In genomic region chr3:59247402-59247841, GRCh38 we compare ENCODE assay signal across 13 cellular contexts.
DNase-seq lines count a peak whose midpoint lies in the region; ATAC-seq and TF ChIP-seq lines count a peak whose summit lies in the region.
"Had no signal": no experiment of that assay in that cellular context is flagged by ENCODE, and none has a peak within 500 bp of the region (broad histone marks: within the 10 kb centered on the region; RNA-seq: fewer than 3 reads in every experiment).

No MANE protein-coding gene starts in this region.

- POLR2A ChIA-PET in activated B cell treated with CpG ODN at 0.5 μM for 24 hours (lab: Charles Lee), result no interaction called here

- peaks cover 3% of the 10 kb centered on the region for H3K4me1 Mint-ChIP-seq in activated CD8-positive, alpha-beta memory T cell treated with anti-CD3 and anti-CD28 coated beads, Interleukin-2, amount 10 ng/mL, durations not matched to agents 7 days and 5 days
- H3K4me1 Mint-ChIP-seq in activated B cell treated with CpG ODN at 0.5 μM for 24 hours, result peaks cover 22% of the 10 kb centered on the region

- TF ChIP-seq POLR2A in gastrocnemius medialis (IDR thresholded peaks at IDR 0.05), result no peak

- H3K4me3 Mint-ChIP-seq in activated CD8-positive, alpha-beta memory T cell treated with anti-CD3 and anti-CD28 coated beads, Interleukin-2, amount 10 ng/mL, durations not matched to agents 7 days and 5 days, result no peak overlapping the region
- H3K4me3 Mint-ChIP-seq in activated B cell treated with CpG ODN at 0.5 μM for 24 hours, result no peak overlapping the region
- H3K4me3 Mint-ChIP-seq: HFFc6 had no signal

- intact Hi-C loops in activated B cell treated with CpG ODN at 0.5 μM for 24 hours (cut with micrococcal nuclease), result loop anchor here (2.0 kb wide), 1 partner anchor 139 kb away; no protein-coding TSS in a partner anchor
- intact Hi-C loops in aorta (cut with DNase I), result no loop called here
- intact Hi-C loops in gastrocnemius medialis (cut with DNase I; ENCODE audit: low total_unique reads), result no loop called here

- H3K4me1 ChIP-seq in aorta (ENCODE audit: control insufficient read depth in 1 of 2, insufficient read depth in 2 of 2, low read length in 2 of 2) (no peaks in the 10 kb centered on the region), gastrocnemius medialis (no peaks in the 10 kb centered on the region)
- H3K4me1 ChIP-seq: A549 had no signal

- H3K27me3 Mint-ChIP-seq in activated CD8-positive, alpha-beta memory T cell treated with anti-CD3 and anti-CD28 coated beads, Interleukin-2, amount 10 ng/mL, durations not matched to agents 7 days and 5 days, result no peaks in the 10 kb centered on the region
- H3K27me3 Mint-ChIP-seq in activated B cell treated with CpG ODN at 0.5 μM for 24 hours, result no peaks in the 10 kb centered on the region

- peak; percentile 27 for ATAC-seq in activated CD8-positive, alpha-beta memory T cell treated with anti-CD3 and anti-CD28 coated beads, Interleukin-2, amount 10 ng/mL, durations not matched to agents 7 days and 5 days
- ATAC-seq in HG02981 (IDR thresholded peaks at IDR 0.05; ENCODE audit: unreplicated experiment), result peak; percentile 70
- no peak for ATAC-seq in activated B cell treated with CpG ODN at 0.5 μM for 24 hours (ENCODE audit: low read depth)
- ATAC-seq in aorta (ENCODE audit: low FRiP score), result peak; percentile 23
- ATAC-seq in gastrocnemius medialis, result no peak
- ATAC-seq: A549 had no signal

- H3K4me3 ChIP-seq in aorta (ENCODE audit: low read length in 2 of 2) (no peak overlapping the region), gastrocnemius medialis (no peak overlapping the region)
- H3K4me3 ChIP-seq: A549, left ventricle myocardium inferior, SJCRH30 had no signal

- H3K9me3 Mint-ChIP-seq in activated CD8-positive, alpha-beta memory T cell treated with anti-CD3 and anti-CD28 coated beads, Interleukin-2, amount 10 ng/mL, durations not matched to agents 7 days and 5 days (ENCODE audit: low read depth), result peaks cover 5% of the 10 kb centered on the region
- peaks cover 9% of the 10 kb centered on the region for H3K9me3 Mint-ChIP-seq in activated B cell treated with CpG ODN at 0.5 μM for 24 hours
- H3K9me3 Mint-ChIP-seq: HFFc6 had no signal

- TF ChIP-seq CTCF in activated B cell treated with CpG ODN at 0.5 μM for 24 hours (IDR thresholded peaks at IDR 0.05), result no peak
- TF ChIP-seq CTCF in gastrocnemius medialis (IDR thresholded peaks at IDR 0.05 in 4 of 5, conservative IDR thresholded peaks at IDR 0.05 in 1 of 5), result no peak

- no peak overlapping the region for H3K27ac Mint-ChIP-seq in activated CD8-positive, alpha-beta memory T cell treated with anti-CD3 and anti-CD28 coated beads, Interleukin-2, amount 10 ng/mL, durations not matched to agents 7 days and 5 days
- H3K27ac Mint-ChIP-seq in activated B cell treated with CpG ODN at 0.5 μM for 24 hours, result peak overlapping the region; percentile 46
- H3K27ac Mint-ChIP-seq: HFFc6 had no signal

- CTCF ChIA-PET in activated CD8-positive, alpha-beta memory T cell treated with anti-CD3 and anti-CD28 coated beads, Interleukin-2, amount 10 ng/mL, durations not matched to agents 7 days and 5 days (lab: Charles Lee), result no interaction called here
- CTCF ChIA-PET in activated B cell treated with CpG ODN at 0.5 μM for 24 hours (lab: Charles Lee), result no interaction called here

- H3K27me3 ChIP-seq in aorta (ENCODE audit: control insufficient read depth in 1 of 2, insufficient read depth in 2 of 2, low read length in 1 of 2) (no peaks in the 10 kb centered on the region), gastrocnemius medialis (no peaks in the 10 kb centered on the region)
- H3K27me3 ChIP-seq: SJCRH30 had no signal

- H3K36me3 Mint-ChIP-seq in activated CD8-positive, alpha-beta memory T cell treated with anti-CD3 and anti-CD28 coated beads, Interleukin-2, amount 10 ng/mL, durations not matched to agents 7 days and 5 days, result peaks cover 3% of the 10 kb centered on the region
- no peaks in the 10 kb centered on the region for H3K36me3 Mint-ChIP-seq in activated B cell treated with CpG ODN at 0.5 μM for 24 hours (ENCODE audit: low read depth)

- in situ Hi-C loops in gastrocnemius medialis (cut with MboI; ENCODE audit: low sequenced_read_pairs in 4 of 4), result no loop called here

- 74 to 78% methylated on average over 3 of the region's 3 CpGs for WGBS in aorta, 2 donors

- H3K9me3 ChIP-seq in aorta (ENCODE audit: control insufficient read depth, low read length) (no peaks in the 10 kb centered on the region), gastrocnemius medialis (no peaks in the 10 kb centered on the region)
- H3K9me3 ChIP-seq: A549, left ventricle myocardium inferior, SJCRH30 had no signal

- no peak for DNase-seq in activated CD8-positive, alpha-beta memory T cell treated with anti-CD3 and anti-CD28 coated beads, Interleukin-2, amount 10 ng/mL, durations not matched to agents 7 days and 5 days
- no peak for DNase-seq in activated CD8-positive, alpha-beta memory T cell treated with anti-CD3 and anti-CD28 coated beads, Interleukin-2, amount 50 U/mL, for 4 hours
- DNase-seq in activated B cell treated with CpG ODN at 0.5 μM for 24 hours (no peak), aorta (no peak), AG08396 (ENCODE audit: low spot score) (no peak), NCI-H82 (lab: John Stamatoyannopoulos, UW) (no peak), gastrocnemius medialis (no peak)
- DNase-seq: HFFc6, left ventricle myocardium inferior, NCI-H1092 treated with DMSO at 0.1 percent for 48 hours had no signal

- H3K27ac ChIP-seq in aorta (ENCODE audit: low read depth in 1 of 2, low read length in 2 of 2) (no peak overlapping the region), gastrocnemius medialis (no peak overlapping the region)
- H3K27ac ChIP-seq: A549, left ventricle myocardium inferior, SJCRH30 had no signal

- H3K36me3 ChIP-seq in aorta (ENCODE audit: control insufficient read depth in 1 of 2, insufficient read depth in 2 of 2, low read length in 1 of 2), result no peaks in the 10 kb centered on the region
- H3K36me3 ChIP-seq in gastrocnemius medialis, result no peaks in the 10 kb centered on the region
- H3K36me3 ChIP-seq: left ventricle myocardium inferior, SJCRH30 had no signal

Comparison
In these comparisons a context has a peak if more than half of its experiments do, and no peak if none do; other contexts are left out.
1. ATAC-seq: peak in activated CD8-positive, alpha-beta memory T cell treated with anti-CD3 and anti-CD28 coated beads, Interleukin-2, amount 10 ng/mL, durations not matched to agents 7 days and 5 days (single experiment), HG02981 (single experiment) and aorta (single experiment); none in activated B cell treated with CpG ODN at 0.5 μM for 24 hours (single experiment) and gastrocnemius medialis (0 of 2).